Comparison of ENCODE assay signal across 14 cellular contexts in the genomic region with DNA sequence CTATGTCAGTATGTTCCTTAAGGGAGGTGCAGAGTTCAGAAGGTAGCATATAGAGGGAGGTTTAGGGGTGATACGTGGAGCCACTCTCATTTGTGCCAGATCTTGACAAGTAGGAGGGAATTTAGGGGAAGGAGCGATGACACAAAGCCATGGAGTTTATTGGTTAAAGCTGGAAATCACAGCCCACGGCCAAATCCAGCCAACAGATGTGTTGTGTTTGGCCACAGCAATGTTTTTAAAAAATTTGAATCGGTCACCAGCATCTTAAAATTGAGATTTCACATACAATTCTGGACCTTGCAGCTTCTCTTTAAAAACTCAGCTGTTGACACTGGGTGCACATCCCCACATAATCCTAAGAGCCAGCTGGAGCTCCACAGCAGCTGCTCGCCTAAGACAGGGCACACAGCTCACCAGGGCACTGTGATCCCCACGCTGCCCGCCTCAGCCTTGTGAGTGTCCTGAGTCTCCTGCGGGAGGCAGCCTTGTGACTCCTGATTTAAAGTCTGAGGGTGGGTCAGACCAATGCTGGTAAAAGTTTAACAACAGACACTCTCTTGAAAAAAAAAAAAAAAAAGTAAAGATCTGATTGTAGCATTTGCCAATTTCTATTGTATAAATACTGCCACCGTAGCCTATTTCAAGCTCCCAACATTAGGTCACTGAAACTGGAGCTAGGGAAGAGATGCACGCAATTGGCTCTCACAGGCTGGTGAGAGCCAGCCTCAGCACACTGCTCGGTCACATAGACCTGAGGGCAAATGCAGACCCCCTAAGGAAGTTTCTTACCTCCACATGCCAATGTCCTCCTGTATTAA.
DNase-seq lines count a peak whose midpoint lies in the region; ATAC-seq, FAIRE-seq and TF ChIP-seq lines count a peak whose summit lies in the region.
"Had no signal": no experiment of that assay in that cellular context is flagged by ENCODE, and none has a peak within 500 bp of the region (broad histone marks: within the 10 kb centered on the region; RNA-seq: fewer than 3 reads in every experiment).

No MANE protein-coding gene starts in this region.

- H3F3A ChIP-seq in neural progenitor cell (ENCODE audit: low read depth) = no peaks in the 10 kb centered on the region

- no peak overlapping the region for H2AFZ ChIP-seq in neural progenitor cell (replicated peaks)

- in situ Hi-C loops in GM13977 (cut with MboI; ENCODE audit: low pct_unique_long_range_greater_than_20kb, low sequenced_read_pairs, unreplicated experiment) = no loop called here

- no peaks in the 10 kb centered on the region for H4K20me1 ChIP-seq in neural progenitor cell (ENCODE audit: low read depth)

- H3K27ac Mint-ChIP-seq in neural progenitor cell = no peak overlapping the region
- no peak overlapping the region for H3K27ac Mint-ChIP-seq in activated T-cell treated with anti-CD3 and anti-CD28 coated beads, Interleukin-2, amount 50 U/mL, for 72 hours
- H3K27ac Mint-ChIP-seq: activated naive CD4-positive, alpha-beta T cell treated with anti-CD3 and anti-CD28 coated beads, Interleukin-2, amount 50 U/mL, for 24 hours had no signal

- H3K79me2 ChIP-seq in neural progenitor cell (ENCODE audit: low read depth) = no peaks in the 10 kb centered on the region

- peak; percentile 14; the same call in 1 of the 3 replicates for TF ChIP-seq CTCF in A549 (IDR thresholded peaks at IDR 0.05)
- no peak for TF ChIP-seq CTCF in neural progenitor cell (IDR thresholded peaks at IDR 0.05)
- no peak for TF ChIP-seq CTCF in GM13977 (IDR thresholded peaks at IDR 0.05; ENCODE audit: extremely low read depth, insufficient read depth, missing control alignments)

- H3K27me3 Mint-ChIP-seq in neural progenitor cell (ENCODE audit: insufficient read depth, low read depth) = peaks cover 2% of the 10 kb centered on the region
- H3K27me3 Mint-ChIP-seq in activated T-cell treated with anti-CD3 and anti-CD28 coated beads, Interleukin-2, amount 50 U/mL, for 72 hours (ENCODE audit: low read depth) = peaks cover 50% of the 10 kb centered on the region

- POLR2A ChIA-PET in A549 (lab: Yijun Ruan, JAX) = interaction anchor here (0.7 kb wide), 1 partner anchor 173 kb away, joined by 5 read pairs; no protein-coding TSS in a partner anchor

- H3K27ac ChIP-seq in A549 = peak overlapping the region; percentile 53 to 54
- H3K27ac ChIP-seq in neural progenitor cell = no peak overlapping the region

- FAIRE-seq in A549 (lab: Jason Lieb, UNC) = no peak
- FAIRE-seq in frontal cortex (lab: Jason Lieb, UNC) = no peak
- FAIRE-seq: G401.6 had no signal

- 59% methylated on average over 10 of the region's 11 CpGs for WGBS in A549 (ENCODE audit: missing lambda C conversion rate)

- no peak for TF ChIP-seq EP300 in A549 (IDR thresholded peaks at IDR 0.05)

- peaks cover 2% of the 10 kb centered on the region for H3K9me3 Mint-ChIP-seq in neural progenitor cell
- no peaks in the 10 kb centered on the region for H3K9me3 Mint-ChIP-seq in activated T-cell treated with anti-CD3 and anti-CD28 coated beads, Interleukin-2, amount 50 U/mL, for 72 hours
- H3K9me3 Mint-ChIP-seq: activated naive CD4-positive, alpha-beta T cell treated with anti-CD3 and anti-CD28 coated beads, Interleukin-2, amount 50 U/mL, for 24 hours had no signal

- H3K36me3 Mint-ChIP-seq in neural progenitor cell = no peaks in the 10 kb centered on the region
- no peaks in the 10 kb centered on the region for H3K36me3 Mint-ChIP-seq in activated T-cell treated with anti-CD3 and anti-CD28 coated beads, Interleukin-2, amount 50 U/mL, for 72 hours (ENCODE audit: insufficient read depth in 2 of 2)
- H3K36me3 Mint-ChIP-seq: activated naive CD4-positive, alpha-beta T cell treated with anti-CD3 and anti-CD28 coated beads, Interleukin-2, amount 50 U/mL, for 24 hours had no signal

- no peak for TF ChIP-seq RAD21 in A549 (conservative IDR thresholded peaks at IDR 0.05 in 1 of 2, IDR thresholded peaks at IDR 0.05 in 1 of 2)

- H3K9me3 ChIP-seq in A549 = no peaks in the 10 kb centered on the region
- no peaks in the 10 kb centered on the region for H3K9me3 ChIP-seq in neural progenitor cell (ENCODE audit: low read depth)

- ATAC-seq in A549 = peak in 1 of 2 experiments; percentile 88; a peak in 3 of 6 replicates
- ATAC-seq in activated T-cell treated with anti-CD3 and anti-CD28 coated beads, Interleukin-2, amount 50 U/mL, for 72 hours (replicated peaks in 1 of 2) = no peak
- ATAC-seq: Panc1 had no signal

- H3K9ac ChIP-seq in neural progenitor cell = no peak overlapping the region

- H3K4me2 ChIP-seq in A549 (peak overlapping the region; percentile 38), neural progenitor cell (peak overlapping the region; percentile 29)

- DNase-seq in A549 (ENCODE audit: low read depth in 1 of 2, low spot score in 1 of 2) (peak in 1 of 2 experiments; percentile 42), NCI-H82 (lab: John Stamatoyannopoulos, UW) (peak; percentile 70), frontal cortex (ENCODE audit: low spot score in 2 of 2) (peak; percentile 46 to 54), neural progenitor cell (ENCODE audit: low spot score) (peak; percentile 52), germinal center (ENCODE audit: low spot score) (no peak), kidney tubule cell (ENCODE audit: low spot score) (no peak), GM13977 (ENCODE audit: low spot score) (no peak)
- no peak for DNase-seq in activated T-cell treated with anti-CD3 and anti-CD28 coated beads, Interleukin-2, amount 50 U/mL, for 72 hours
- DNase-seq: activated CD8-positive, alpha-beta memory T cell treated with anti-CD3 and anti-CD28 coated beads for 24 hours; Kasumi-1; NCI-H2171 had no signal

- H3K4me3 ChIP-seq in A549 (no peak overlapping the region), neural progenitor cell (no peak overlapping the region)

- CTCF ChIA-PET in A549 (lab: Yijun Ruan, JAX) = interaction anchor here (1.1 kb wide), 1 partner anchor 42 kb away, joined by 3 read pairs; no protein-coding TSS in a partner anchor

- TF ChIP-seq POLR2A in A549 (IDR thresholded peaks at IDR 0.05; ENCODE audit: low read length) = no peak

- H3K4me3 Mint-ChIP-seq in neural progenitor cell = no peak overlapping the region
- no peak overlapping the region for H3K4me3 Mint-ChIP-seq in activated T-cell treated with anti-CD3 and anti-CD28 coated beads, Interleukin-2, amount 50 U/mL, for 72 hours
- H3K4me3 Mint-ChIP-seq: activated naive CD4-positive, alpha-beta T cell treated with anti-CD3 and anti-CD28 coated beads, Interleukin-2, amount 50 U/mL, for 24 hours had no signal

- H3K4me1 ChIP-seq in A549 (peaks cover 27% of the 10 kb centered on the region), neural progenitor cell (peaks cover 26% of the 10 kb centered on the region)

- peaks cover 25% of the 10 kb centered on the region for H3K4me1 Mint-ChIP-seq in neural progenitor cell
- H3K4me1 Mint-ChIP-seq in activated T-cell treated with anti-CD3 and anti-CD28 coated beads, Interleukin-2, amount 50 U/mL, for 72 hours (ENCODE audit: low read depth) = no peaks in the 10 kb centered on the region
- H3K4me1 Mint-ChIP-seq: activated naive CD4-positive, alpha-beta T cell treated with anti-CD3 and anti-CD28 coated beads, Interleukin-2, amount 50 U/mL, for 24 hours had no signal

- H3K27me3 ChIP-seq in neural progenitor cell = no peaks in the 10 kb centered on the region

- H3K36me3 ChIP-seq in neural progenitor cell = no peaks in the 10 kb centered on the region

TF ChIP-seq in A549, 52 proteins besides CTCF, POLR2A, EP300 and RAD21:
- TF ChIP-seq MYC (IDR thresholded peaks at IDR 0.05; ENCODE audit: borderline replicate concordance, low read length) (no peak), SMC3 (IDR thresholded peaks at IDR 0.05) (no peak), CHD4 (IDR thresholded peaks at IDR 0.05; ENCODE audit: borderline replicate concordance) (no peak), NR3C1 (IDR thresholded peaks at IDR 0.05) (no peak), CBX8 (IDR thresholded peaks at IDR 0.05) (no peak)
- TF ChIP-seq, protein P1, sequence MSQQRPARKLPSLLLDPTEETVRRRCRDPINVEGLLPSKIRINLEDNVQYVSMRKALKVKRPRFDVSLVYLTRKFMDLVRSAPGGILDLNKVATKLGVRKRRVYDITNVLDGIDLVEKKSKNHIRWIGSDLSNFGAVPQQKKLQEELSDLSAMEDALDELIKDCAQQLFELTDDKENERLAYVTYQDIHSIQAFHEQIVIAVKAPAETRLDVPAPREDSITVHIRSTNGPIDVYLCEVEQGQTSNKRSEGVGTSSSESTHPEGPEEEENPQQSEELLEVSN (IDR thresholded peaks at IDR 0.05; ENCODE audit: borderline replicate concordance, low read depth) = no peak

Comparison
In these comparisons a context has a peak if more than half of its experiments do, and no peak if none do; other contexts are left out.
1. DNase-seq: peak in NCI-H82 (single experiment), frontal cortex (2 of 2) and neural progenitor cell (single experiment); none in germinal center (single experiment), kidney tubule cell (single experiment), GM13977 (single experiment) and activated T-cell treated with anti-CD3 and anti-CD28 coated beads, Interleukin-2, amount 50 U/mL, for 72 hours (0 of 2).